ENCODE assay signal across 31 cellular contexts in genomic region chr3:181920409-181920808, GRCh38.
"Had no signal": no experiment of that assay in that cellular context is flagged by ENCODE, and none has a peak within 500 bp of the region (broad histone marks: within the 10 kb centered on the region; RNA-seq: fewer than 3 reads in every experiment).

No MANE protein-coding gene starts in this region.

- FAIRE-seq: RCC 7860, TTC549 had no signal

- H3K27me3 ChIP-seq: brain microvascular endothelial cell, cardiac muscle cell, colonic mucosa had no signal

- H3K27ac Mint-ChIP-seq: activated B cell treated with CpG ODN at 0.5 μM for 24 hours; activated CD4-positive, alpha-beta memory T cell treated with anti-CD3 and anti-CD28 coated beads, Interleukin-2, amount 10 ng/mL, durations not matched to agents 7 days and 5 days; activated naive CD8-positive, alpha-beta T cell treated with anti-CD3 and anti-CD28 coated beads for 36 hours; activated T-cell treated with anti-CD3 and anti-CD28 coated beads, Interleukin-2, amount 50 U/mL, for 72 hours; activated T-helper 17 cell treated with anti-CD3 and anti-CD28 coated beads, Interleukin-2, amount 50 U/mL, for 72 hours had no signal

- H3K4me3 ChIP-seq: cardiac muscle cell, colonic mucosa, PC-9 had no signal

- H3K4me3 Mint-ChIP-seq: activated CD4-positive, alpha-beta memory T cell treated with anti-CD3 and anti-CD28 coated beads, Interleukin-2, amount 10 ng/mL, durations not matched to agents 7 days and 5 days; activated naive CD8-positive, alpha-beta T cell treated with anti-CD3 and anti-CD28 coated beads for 36 hours; activated T-cell treated with anti-CD3 and anti-CD28 coated beads, Interleukin-2, amount 50 U/mL, for 72 hours; activated T-helper 17 cell treated with anti-CD3 and anti-CD28 coated beads, Interleukin-2, amount 50 U/mL, for 72 hours; central memory CD8-positive, alpha-beta T cell had no signal

- H3K4me1 ChIP-seq: colonic mucosa had no signal

- DNase-seq: activated B cell treated with CpG ODN at 0.5 μM for 24 hours; activated CD4-positive, alpha-beta memory T cell treated with anti-CD3 and anti-CD28 coated beads, Interleukin-2, amount 10 ng/mL, durations not matched to agents 7 days and 5 days; activated CD4-positive, alpha-beta T cell treated with anti-CD3 and anti-CD28 coated beads for 4 hours; activated CD4-positive, CD25-positive, alpha-beta regulatory T cell treated with anti-CD3 and anti-CD28 coated beads, Interleukin-2, amount 50 U/mL, for 72 hours; activated effector memory CD4-positive, alpha-beta T cell treated with anti-CD3 and anti-CD28 coated beads, Interleukin-2, amount 50 U/mL, for 16 hours; activated naive CD4-positive, alpha-beta T cell; activated naive CD4-positive, alpha-beta T cell treated with anti-CD3 and anti-CD28 coated beads, Interleukin-2, amount 50 U/mL, for 16 hours; activated naive CD8-positive, alpha-beta T cell treated with anti-CD3 and anti-CD28 coated beads for 36 hours; activated T-cell treated with anti-CD3 and anti-CD28 coated beads, Interleukin-2, amount 50 U/mL, for 1 hour; activated T-cell treated with anti-CD3 and anti-CD28 coated beads, Interleukin-2, amount 50 U/mL, for 72 hours; amniotic stem cell; aorta; brain microvascular endothelial cell; colonic mucosa; NCI-H1048; NCI-H1436 treated with DMSO at 0.1 percent for 48 hours; NCI-H1694 treated with DMSO at 0.1 percent for 48 hours; NCI-H2029; NCI-H345; NCI-H524 treated with DMSO at 0.1 percent for 48 hours; NCI-H748 treated with DMSO at 0.1 percent for 48 hours; PC-9; Right ventricle myocardium superior; T1000 had no signal

- H3K9me3 Mint-ChIP-seq: activated CD4-positive, alpha-beta memory T cell treated with anti-CD3 and anti-CD28 coated beads, Interleukin-2, amount 10 ng/mL, durations not matched to agents 7 days and 5 days; activated naive CD8-positive, alpha-beta T cell treated with anti-CD3 and anti-CD28 coated beads for 36 hours; activated T-helper 17 cell treated with anti-CD3 and anti-CD28 coated beads, Interleukin-2, amount 50 U/mL, for 72 hours had no signal

- H3K4me1 Mint-ChIP-seq: activated CD4-positive, alpha-beta memory T cell treated with anti-CD3 and anti-CD28 coated beads, Interleukin-2, amount 10 ng/mL, durations not matched to agents 7 days and 5 days; activated naive CD8-positive, alpha-beta T cell treated with anti-CD3 and anti-CD28 coated beads for 36 hours; activated T-helper 17 cell treated with anti-CD3 and anti-CD28 coated beads, Interleukin-2, amount 50 U/mL, for 72 hours had no signal

- H3K4me2 ChIP-seq: PC-9 had no signal

- H3K27me3 Mint-ChIP-seq: activated B cell treated with CpG ODN at 0.5 μM for 24 hours; activated CD4-positive, alpha-beta memory T cell treated with anti-CD3 and anti-CD28 coated beads, Interleukin-2, amount 10 ng/mL, durations not matched to agents 7 days and 5 days had no signal

- H3K9me3 ChIP-seq: colonic mucosa had no signal

- H3K36me3 Mint-ChIP-seq: activated naive CD8-positive, alpha-beta T cell treated with anti-CD3 and anti-CD28 coated beads for 36 hours had no signal

- H3K36me3 ChIP-seq: brain microvascular endothelial cell, cardiac muscle cell, colonic mucosa had no signal

- ATAC-seq: activated T-cell treated with anti-CD3 and anti-CD28 coated beads, Interleukin-2, amount 50 U/mL, for 72 hours; activated T-helper 17 cell treated with anti-CD3 and anti-CD28 coated beads, Interleukin-2, amount 50 U/mL, for 72 hours had no signal

- H3K27ac ChIP-seq: brain microvascular endothelial cell, cardiac muscle cell, colonic mucosa, PC-9, RWPE1, VCaP had no signal

- H2AFZ ChIP-seq: PC-9 had no signal
